1 cellular context compared by ENCODE assay signal in genomic region chr3:131543714-131544113, GRCh38.
TF ChIP-seq lines count a peak whose summit lies in the region.

No MANE protein-coding gene starts in this region.

TF ChIP-seq in K562, 482 proteins besides CTCF, POLR2A, EP300 and RAD21 (continued from another document):
- no peak for TF ChIP-seq PHF21A (IDR thresholded peaks at IDR 0.05; ENCODE audit: borderline replicate concordance, low read depth)
- TF ChIP-seq HNRNPLL (IDR thresholded peaks at IDR 0.05; ENCODE audit: low read depth, low read length, poor library complexity, severe bottlenecking), result no peak
- TF ChIP-seq MAFG (tag; conservative IDR thresholded peaks at IDR 0.05), result 0 out of 2 replicates have a peak, but pooled peaks have one; percentile 14
- no peak for TF ChIP-seq JUN (IDR thresholded peaks at IDR 0.05; ENCODE audit: borderline replicate concordance, low read depth, low read length)
- no peak for TF ChIP-seq JUN (CRISPR knock-in tag; IDR thresholded peaks at IDR 0.05; ENCODE audit: borderline replicate concordance)
- no peak for TF ChIP-seq MAFF (IDR thresholded peaks at IDR 0.05; ENCODE audit: low read length)
- TF ChIP-seq ZBTB2 (IDR thresholded peaks at IDR 0.05), result no peak
- no peak for TF ChIP-seq FOS (IDR thresholded peaks at IDR 0.05; ENCODE audit: extremely low read depth, insufficient read length)
- TF ChIP-seq REST (CRISPR knock-in tag; IDR thresholded peaks at IDR 0.05; ENCODE audit: low read depth), result no peak
- TF ChIP-seq ZNF316 (IDR thresholded peaks at IDR 0.05), result no peak
- no peak for TF ChIP-seq CUX1 (CRISPR knock-in tag; IDR thresholded peaks at IDR 0.05)
